Comparison of ENCODE assay signal across 10 cellular contexts in the genomic region with DNA sequence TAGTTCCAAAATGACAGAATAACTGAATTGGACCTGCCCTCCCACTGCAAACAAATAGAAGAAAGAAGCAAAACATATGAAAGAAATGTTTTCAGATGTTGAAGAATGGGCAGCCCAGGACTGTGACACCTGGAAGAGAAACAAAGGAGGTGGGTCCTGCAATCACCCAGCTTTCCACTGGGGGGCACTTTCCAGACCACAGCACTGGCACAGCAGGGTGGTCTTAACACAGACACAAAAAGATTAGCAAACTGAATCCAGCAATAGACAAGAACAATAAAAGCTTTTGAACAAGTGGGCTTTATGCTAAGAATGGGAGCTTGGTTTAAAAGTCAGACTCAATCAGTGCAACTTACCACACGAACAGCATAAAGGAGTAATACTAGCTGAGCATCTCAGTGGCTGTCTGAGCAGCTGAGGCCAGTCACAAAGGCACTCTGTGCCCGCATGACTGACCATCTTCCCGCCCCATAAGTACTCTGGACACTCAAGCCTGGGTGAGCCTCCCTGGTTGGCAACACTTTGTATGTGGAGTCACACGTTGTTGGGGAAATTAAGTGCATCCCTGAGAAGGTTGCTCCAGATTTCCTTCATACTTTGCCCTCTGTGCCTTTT. TPM values are rescaled to one million over a fixed set of nuclear protein-coding genes. Genes with fewer than 3 reads are reported as not detected.
DNase-seq lines count a peak whose midpoint lies in the region; ATAC-seq, FAIRE-seq and TF ChIP-seq lines count a peak whose summit lies in the region.
"Had no signal": no experiment of that assay in that cellular context is flagged by ENCODE, and none has a peak within 500 bp of the region (broad histone marks: within the 10 kb centered on the region; RNA-seq: fewer than 3 reads in every experiment).

No MANE protein-coding gene starts in this region.

- no peak overlapping the region for H3K9ac ChIP-seq in astrocyte (ENCODE audit: low read length)

- H3K27ac Mint-ChIP-seq in astrocyte (ENCODE audit: unreplicated experiment) (no peak overlapping the region), nephron progenitor cell (no peak overlapping the region)

- peak; percentile 54 for DNase-seq in DMS 273 (lab: John Stamatoyannopoulos, UW; ENCODE audit: unreplicated experiment)
- DNase-seq in DMS 273 treated with DMSO at 0.1 percent for 48 hours (lab: John Stamatoyannopoulos, UW) = no peak
- peak; percentile 28 for DNase-seq in Jurkat, Clone E6-1 (ENCODE audit: low read depth, low spot score)
- no peak for DNase-seq in astrocyte (ENCODE audit: low read depth)
- peak; percentile 44 for DNase-seq in nephron progenitor cell
- no peak for DNase-seq in aorta

- H3K79me2 ChIP-seq in astrocyte (ENCODE audit: insufficient read depth, low read length) = no peaks in the 10 kb centered on the region

- no peak overlapping the region for H3K4me2 ChIP-seq in astrocyte (ENCODE audit: low read length)

- H3K4me3 Mint-ChIP-seq in astrocyte (ENCODE audit: unreplicated experiment) = no peak overlapping the region
- H3K4me3 Mint-ChIP-seq in nephron progenitor cell = no peak overlapping the region

- H3K4me1 ChIP-seq in astrocyte (ENCODE audit: insufficient read depth, low read length) = no peaks in the 10 kb centered on the region
- H3K4me1 ChIP-seq in aorta (ENCODE audit: control insufficient read depth in 1 of 2, insufficient read depth in 2 of 2, low read length in 2 of 2) = no peaks in the 10 kb centered on the region

- peak; percentile 59 for TF ChIP-seq CTCF in astrocyte (IDR thresholded peaks at IDR 0.05; ENCODE audit: insufficient read depth, low read depth, low read length)
- TF ChIP-seq CTCF in nephron progenitor cell (IDR thresholded peaks at IDR 0.05) = peak; percentile 64

- no peak for FAIRE-seq in astrocyte (lab: Jason Lieb, UNC)
- FAIRE-seq: A204.1 had no signal

- ATAC-seq in HG02973 (IDR thresholded peaks at IDR 0.05; ENCODE audit: unreplicated experiment) (no peak), GM21423 (IDR thresholded peaks at IDR 0.05; ENCODE audit: unreplicated experiment) (no peak), aorta (ENCODE audit: low FRiP score) (no peak)

- no peaks in the 10 kb centered on the region for H3K27me3 Mint-ChIP-seq in astrocyte (ENCODE audit: low read depth, unreplicated experiment)
- peaks cover 4% of the 10 kb centered on the region for H3K27me3 Mint-ChIP-seq in nephron progenitor cell (ENCODE audit: low read depth, poor library complexity)

- H4K20me1 ChIP-seq in astrocyte (ENCODE audit: insufficient read depth, low read length) = no peaks in the 10 kb centered on the region

- H3K9me3 Mint-ChIP-seq in astrocyte (ENCODE audit: unreplicated experiment) (peaks cover 14% of the 10 kb centered on the region), nephron progenitor cell (peaks cover 40% of the 10 kb centered on the region)

- no peak overlapping the region for H2AFZ ChIP-seq in astrocyte (ENCODE audit: low read depth, low read length)

- no peaks in the 10 kb centered on the region for H3K9me3 ChIP-seq in astrocyte (ENCODE audit: insufficient read depth, low read depth, low read length)
- H3K9me3 ChIP-seq in aorta (ENCODE audit: control insufficient read depth, low read length) = no peaks in the 10 kb centered on the region

- intact Hi-C loops in aorta (cut with DNase I) = no loop called here

- H3K4me1 Mint-ChIP-seq in astrocyte (ENCODE audit: low read depth, unreplicated experiment) = peaks cover 5% of the 10 kb centered on the region
- H3K4me1 Mint-ChIP-seq in nephron progenitor cell = peaks cover 14% of the 10 kb centered on the region

- 81 to 86% methylated on average over 4 of the region's 4 CpGs for WGBS in aorta, 2 donors

- H3K27me3 ChIP-seq in astrocyte (ENCODE audit: insufficient read depth, low read length) (no peaks in the 10 kb centered on the region), aorta (ENCODE audit: control insufficient read depth in 1 of 2, insufficient read depth in 2 of 2, low read length in 1 of 2) (no peaks in the 10 kb centered on the region)

- no peaks in the 10 kb centered on the region for H3K36me3 ChIP-seq in astrocyte (ENCODE audit: insufficient read depth, low read length)
- H3K36me3 ChIP-seq in aorta (ENCODE audit: control insufficient read depth in 1 of 2, insufficient read depth in 2 of 2, low read length in 1 of 2) = no peaks in the 10 kb centered on the region

- no peak overlapping the region for H3K27ac ChIP-seq in astrocyte (ENCODE audit: low read depth, low read length)
- no peak overlapping the region for H3K27ac ChIP-seq in aorta (ENCODE audit: low read depth in 1 of 2, low read length in 2 of 2)
- H3K27ac ChIP-seq: SK-N-MC had no signal

- H3K4me3 ChIP-seq in Jurkat, Clone E6-1 (ENCODE audit: low read length) = no peak overlapping the region
- H3K4me3 ChIP-seq in astrocyte (ENCODE audit: insufficient read depth, low read depth, low read length) (no peak overlapping the region), aorta (ENCODE audit: low read length in 2 of 2) (no peak overlapping the region)
- H3K4me3 ChIP-seq: SK-N-MC had no signal

- H3K36me3 Mint-ChIP-seq in astrocyte (ENCODE audit: low read depth, unreplicated experiment) = peaks cover 3% of the 10 kb centered on the region
- peaks cover 5% of the 10 kb centered on the region for H3K36me3 Mint-ChIP-seq in nephron progenitor cell (ENCODE audit: low read depth)

RNA-seq across cellular contexts. Expression of a gene that starts 27.7 kb away (rescaled TPM):
- polyA plus RNA-seq in Jurkat, Clone E6-1 (2012; ENCODE audit: insufficient read depth, insufficient read length) = 59.0 TPM
- total RNA-seq in astrocyte (68.8 and 74.6 TPM in 2 replicates), aorta (10 to 100 TPM; 29.2 to 31.9 TPM)
- 10 to 100 TPM; 19.2 to 54.4 TPM for polyA plus RNA-seq in aorta

RNA-seq across cellular contexts. Expression of a gene that starts 27.8 kb away (rescaled TPM):
- polyA plus RNA-seq in Jurkat, Clone E6-1 (2012; ENCODE audit: insufficient read depth, insufficient read length) = 13.8 TPM
- total RNA-seq in astrocyte (57.2 and 62.8 TPM in 2 replicates), aorta (10 to 100 TPM; 31.4 to 53.1 TPM)
- 10 to 100 TPM; 20.4 to 34.4 TPM for polyA plus RNA-seq in aorta

RNA-seq across cellular contexts. Expression of a gene that starts 46.8 kb away (rescaled TPM):
- 0.96 TPM for polyA plus RNA-seq in Jurkat, Clone E6-1 (2012; ENCODE audit: insufficient read depth, insufficient read length)
- total RNA-seq in astrocyte = 6.2 and 6.7 TPM in 2 replicates
- total RNA-seq in aorta = 1 to 10 TPM; 7.4 to 9.0 TPM
- 1 to 10 TPM in 1 of 2 donors, under 1 TPM in 1; 0.50 to 3.8 TPM for polyA plus RNA-seq in aorta

Comparison
In these comparisons a context has a peak if more than half of its experiments do, and no peak if none do; other contexts are left out.
1. DNase-seq: peak in DMS 273 (single experiment), Jurkat, Clone E6-1 (single experiment) and nephron progenitor cell (single experiment); none in DMS 273 treated with DMSO at 0.1 percent for 48 hours (single experiment), astrocyte (single experiment) and aorta (0 of 2).